Comparison of ENCODE assay signal across 8 cellular contexts in the genomic region with DNA sequence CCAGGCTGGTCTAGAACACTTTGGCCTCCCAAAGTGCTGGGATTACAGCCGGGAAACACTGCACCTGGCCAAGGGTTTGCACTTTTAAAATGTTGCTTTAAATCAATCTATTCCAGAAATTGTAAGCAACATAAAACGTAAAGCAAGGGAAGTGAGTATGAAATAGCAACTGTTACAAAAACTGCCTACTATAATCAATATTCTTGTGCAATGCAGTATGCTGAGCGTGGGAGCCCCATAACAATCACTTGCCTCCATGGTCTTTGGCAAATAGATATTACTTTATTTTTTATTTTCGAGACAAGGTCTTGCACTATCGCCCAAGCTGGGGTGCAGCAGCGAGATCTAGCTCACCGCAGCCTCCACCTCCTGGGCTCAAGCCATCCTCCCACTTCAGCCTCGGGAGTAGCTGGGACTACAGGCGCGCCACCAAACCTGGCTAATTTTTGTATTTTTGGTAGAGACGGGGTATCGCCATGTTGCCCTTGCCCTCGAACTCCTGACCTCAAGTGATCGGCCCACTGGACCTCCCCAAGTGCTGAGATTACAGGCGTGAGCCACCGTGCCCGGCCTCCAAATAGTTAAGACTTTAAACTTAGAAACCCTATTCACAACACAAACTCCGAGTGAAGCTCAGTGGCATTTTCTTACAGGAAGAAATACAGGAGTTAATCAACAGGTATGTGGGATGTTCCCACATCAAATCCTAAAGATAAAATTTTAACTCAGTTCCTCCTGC. TPM values are rescaled to one million over a fixed set of nuclear protein-coding genes. Genes with fewer than 3 reads are reported as not detected.
DNase-seq lines count a peak whose midpoint lies in the region; ATAC-seq and TF ChIP-seq lines count a peak whose summit lies in the region.

No MANE protein-coding gene starts in this region.

- peaks cover 28% of the 10 kb centered on the region for H3K4me1 Mint-ChIP-seq in activated T-cell treated with anti-CD3 and anti-CD28 coated beads, Interleukin-2, amount 50 U/mL, for 72 hours (ENCODE audit: low read depth)

- no peaks in the 10 kb centered on the region for H3K27me3 Mint-ChIP-seq in activated T-cell treated with anti-CD3 and anti-CD28 coated beads, Interleukin-2, amount 50 U/mL, for 72 hours (ENCODE audit: low read depth)

- POLR2A ChIA-PET in BJ (lab: Charles Lee) = no interaction called here

- ATAC-seq in activated T-cell treated with anti-CD3 and anti-CD28 coated beads, Interleukin-2, amount 50 U/mL, for 72 hours (replicated peaks in 1 of 2) = no peak
- ATAC-seq in left ventricle myocardium superior = no peak
- ATAC-seq in HG03457 (IDR thresholded peaks at IDR 0.05; ENCODE audit: unreplicated experiment) = no peak

- peak overlapping the region; percentile 82 for H3K27ac Mint-ChIP-seq in activated T-cell treated with anti-CD3 and anti-CD28 coated beads, Interleukin-2, amount 50 U/mL, for 72 hours

- peaks cover 8 to 11% of the 10 kb centered on the region in 2 donors for H3K36me3 Mint-ChIP-seq in activated T-cell treated with anti-CD3 and anti-CD28 coated beads, Interleukin-2, amount 50 U/mL, for 72 hours (ENCODE audit: insufficient read depth in 2 of 2)

- H3K9ac ChIP-seq in HUES6 (ENCODE audit: low read length) (peak overlapping the region; percentile 65), skeletal muscle satellite cell (ENCODE audit: low read depth, low read length) (peak overlapping the region; percentile 98)

- no peak for DNase-seq in BJ (ENCODE audit: low read depth)
- peak; percentile 10 to 22 for DNase-seq in activated T-cell treated with anti-CD3 and anti-CD28 coated beads, Interleukin-2, amount 50 U/mL, for 72 hours
- peak; percentile 36 for DNase-seq in left ventricle myocardium superior
- no peak for DNase-seq in SHP77 treated with DMSO at 0.1 percent for 48 hours (lab: John Stamatoyannopoulos, UW)
- DNase-seq in DMS114 treated with DMSO at 0.1 percent for 48 hours (lab: John Stamatoyannopoulos, UW; ENCODE audit: unreplicated experiment) = no peak

- no peak for TF ChIP-seq CTCF in BJ (IDR thresholded peaks at IDR 0.05; ENCODE audit: insufficient read depth, low read depth, low read length)

- peak overlapping the region; percentile 96 to 99 for H3K4me3 Mint-ChIP-seq in activated T-cell treated with anti-CD3 and anti-CD28 coated beads, Interleukin-2, amount 50 U/mL, for 72 hours

- H3K9me3 Mint-ChIP-seq in activated T-cell treated with anti-CD3 and anti-CD28 coated beads, Interleukin-2, amount 50 U/mL, for 72 hours = no peaks in the 10 kb centered on the region

- peak overlapping the region; percentile 85 for H3K27ac ChIP-seq in HUES6 (ENCODE audit: low read depth, low read length)

- H3K4me3 ChIP-seq in BJ (ENCODE audit: low read depth, low read length) (peak overlapping the region; percentile 100), HUES6 (ENCODE audit: low read depth, low read length) (peak overlapping the region; percentile 75), skeletal muscle satellite cell (ENCODE audit: low read length) (peak overlapping the region; percentile 85)

- H3K36me3 ChIP-seq in BJ (ENCODE audit: control insufficient read depth, insufficient read depth, low read length) (no peaks in the 10 kb centered on the region), HUES6 (ENCODE audit: control insufficient read depth, insufficient read depth, low read length) (peaks cover 3% of the 10 kb centered on the region; the same call in 1 of the 2 replicates), skeletal muscle satellite cell (ENCODE audit: insufficient read depth, low read length) (no peaks in the 10 kb centered on the region)

- no peaks in the 10 kb centered on the region for H3K27me3 ChIP-seq in BJ (ENCODE audit: control insufficient read depth, insufficient read depth, low read length)
- H3K27me3 ChIP-seq in HUES6 (ENCODE audit: control insufficient read depth, insufficient read depth, low read length) = no peaks in the 10 kb centered on the region
- no peaks in the 10 kb centered on the region for H3K27me3 ChIP-seq in skeletal muscle satellite cell (ENCODE audit: control insufficient read depth, insufficient read depth, low read length)

- H3K4me1 ChIP-seq in HUES6 (ENCODE audit: control insufficient read depth, insufficient read depth, low read length) = peaks cover 5% of the 10 kb centered on the region; the same call in 1 of the 2 replicates
- H3K4me1 ChIP-seq in skeletal muscle satellite cell (ENCODE audit: control insufficient read depth, insufficient read depth, low read length) = peaks cover 10% of the 10 kb centered on the region

- no peaks in the 10 kb centered on the region for H3K9me3 ChIP-seq in HUES6 (ENCODE audit: control insufficient read depth, insufficient read depth, low read depth, low read length)
- H3K9me3 ChIP-seq in skeletal muscle satellite cell (replicated peaks; ENCODE audit: low read length) = no peaks in the 10 kb centered on the region

- peak overlapping the region; percentile 84 for H3K4me2 ChIP-seq in skeletal muscle satellite cell (ENCODE audit: low read length)

- CTCF ChIA-PET in BJ (lab: Yijun Ruan, JAX) = interaction anchor here (0.6 to 1.0 kb wide), 3 partner anchors 42 to 799 kb away, joined by 3 to 4 read pairs (median 3); no protein-coding TSS in a partner anchor

- intact Hi-C loops in left ventricle myocardium superior (cut with micrococcal nuclease) = no loop called here

RNA-seq across cellular contexts. Expression of a gene that starts 1.2 kb away (rescaled TPM):
- polyA plus RNA-seq in BJ (2011; rRNA removed) = 9.1 and 13.8 TPM in 2 replicates
- polyA minus RNA-seq in BJ (2011; rRNA and poly(A)+ RNA removed) = 15.2 and 18.3 TPM in 2 replicates
- total RNA-seq in activated T-cell treated with anti-CD3 and anti-CD28 coated beads, Interleukin-2, amount 50 U/mL, for 72 hours = 10 to 100 TPM; 37.8 to 44.0 TPM
- total RNA-seq in left ventricle myocardium superior = 20.9 TPM
- 19.2 and 22.6 TPM in 2 replicates for total RNA-seq in skeletal muscle satellite cell (2012; rRNA removed)

Comparison
In these comparisons a context has a peak if more than half of its experiments do, and no peak if none do; other contexts are left out.
1. DNase-seq: peak in activated T-cell treated with anti-CD3 and anti-CD28 coated beads, Interleukin-2, amount 50 U/mL, for 72 hours (2 of 2) and left ventricle myocardium superior (single experiment); none in BJ (single experiment), SHP77 treated with DMSO at 0.1 percent for 48 hours (single experiment) and DMS114 treated with DMSO at 0.1 percent for 48 hours (single experiment).
2. Peak in every context shown above with its lines, with median percentiles within 50 percentile points of each other: H3K4me3 ChIP-seq.